In the genomic region with DNA sequence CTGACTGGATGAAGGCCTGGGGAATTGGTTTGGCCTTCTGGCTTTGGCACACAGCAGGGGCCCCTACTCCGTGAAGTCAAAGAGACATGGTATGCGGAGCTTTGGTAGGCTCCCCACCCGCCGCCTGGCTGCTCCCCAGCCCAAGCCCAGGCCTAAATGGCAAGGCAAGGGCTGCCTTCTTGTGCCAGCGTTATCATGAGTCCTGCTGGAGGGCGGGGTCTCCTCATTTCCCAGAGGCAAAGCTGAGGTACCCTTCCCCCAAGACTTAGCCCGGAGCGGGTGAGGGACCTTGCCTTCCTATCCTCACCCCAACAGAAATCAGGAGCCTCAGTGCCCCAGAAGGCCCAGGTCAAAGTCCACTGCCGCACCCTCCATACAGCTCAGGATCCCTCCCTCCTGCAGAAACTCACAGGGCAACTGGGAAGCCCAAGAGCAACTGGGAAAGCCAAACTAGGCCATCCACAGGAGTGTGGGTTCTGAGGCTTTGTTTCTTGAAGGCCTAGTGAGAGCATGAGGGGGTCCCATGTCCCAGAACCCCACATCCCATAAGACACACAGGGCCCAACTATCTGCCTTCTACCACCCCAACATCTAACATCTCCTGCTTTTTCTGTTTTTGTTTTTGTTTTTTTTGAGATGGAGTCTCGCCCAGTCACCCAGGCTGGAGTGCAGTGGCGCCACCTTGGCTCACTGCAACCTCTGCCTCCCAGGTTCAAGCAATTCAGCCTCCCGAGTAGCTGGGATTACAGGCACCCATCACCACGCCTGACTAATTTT, we compare ENCODE assay signal across 11 cellular contexts. TPM values are rescaled to one million over a fixed set of nuclear protein-coding genes. Genes with fewer than 3 reads are reported as not detected.
DNase-seq lines count a peak whose midpoint lies in the region; ATAC-seq and TF ChIP-seq lines count a peak whose summit lies in the region.
"Had no signal": no experiment of that assay in that cellular context is flagged by ENCODE, and none has a peak within 500 bp of the region (broad histone marks: within the 10 kb centered on the region; RNA-seq: fewer than 3 reads in every experiment).

No MANE protein-coding gene starts in this region.

- peaks cover 22% of the 10 kb centered on the region for H3K4me1 ChIP-seq in right cardiac atrium (ENCODE audit: control insufficient read depth, insufficient read depth, low read length)
- H3K4me1 ChIP-seq: foreskin keratinocyte had no signal

- no peak for TF ChIP-seq CTCF in activated B cell treated with CpG ODN at 0.5 μM for 24 hours (IDR thresholded peaks at IDR 0.05)

- peaks cover 25% of the 10 kb centered on the region for H3K36me3 Mint-ChIP-seq in T-helper 2 cell treated with Interferon-gamma antibody and Interleukin-4, amounts not matched to agents 5 μg/mL and 100 μg/mL, for 36 hours (ENCODE audit: low read depth)
- peaks cover 12% of the 10 kb centered on the region for H3K36me3 Mint-ChIP-seq in activated B cell treated with CpG ODN at 0.5 μM for 24 hours (ENCODE audit: low read depth)
- peaks cover 14% of the 10 kb centered on the region for H3K36me3 Mint-ChIP-seq in stimulated activated effector memory CD8-positive, alpha-beta T cell treated with anti-CD3 and anti-CD28 coated beads, Interleukin-12 subunit alpha, Interleukin-12 subunit beta, amount 100 ng/mL, for 72 hours

- H3K27me3 ChIP-seq in right cardiac atrium (ENCODE audit: control insufficient read depth, insufficient read depth) = no peaks in the 10 kb centered on the region
- H3K27me3 ChIP-seq: foreskin keratinocyte had no signal

- H3K27ac Mint-ChIP-seq in T-helper 2 cell treated with Interferon-gamma antibody and Interleukin-4, amounts not matched to agents 5 μg/mL and 100 μg/mL, for 36 hours = peak overlapping the region; percentile 88
- peak overlapping the region; percentile 90 for H3K27ac Mint-ChIP-seq in activated B cell treated with CpG ODN at 0.5 μM for 24 hours
- peak overlapping the region; percentile 99 for H3K27ac Mint-ChIP-seq in stimulated activated effector memory CD8-positive, alpha-beta T cell treated with anti-CD3 and anti-CD28 coated beads, Interleukin-12 subunit alpha, Interleukin-12 subunit beta, amount 100 ng/mL, for 72 hours

- POLR2A ChIA-PET in activated B cell treated with CpG ODN at 0.5 μM for 24 hours (lab: Charles Lee) = interaction anchor here (0.6 to 2.2 kb wide), 8 partner anchors 9 to 1354 kb away, joined by 3 to 22 read pairs (median 6); partner anchors contain the start of genes MIEN1, PGAP3, PNMT and WIPF2

- intact Hi-C loops in activated B cell treated with CpG ODN at 0.5 μM for 24 hours (cut with micrococcal nuclease) (no loop called here), right cardiac atrium (cut with DNase I) (loop anchor here in 1 of 4 donors (10.0 kb wide), 1 partner anchor 54 kb away; the partner anchor contains the start of gene PPP1R1B)

- H3K4me3 Mint-ChIP-seq in T-helper 2 cell treated with Interferon-gamma antibody and Interleukin-4, amounts not matched to agents 5 μg/mL and 100 μg/mL, for 36 hours = no peak overlapping the region
- H3K4me3 Mint-ChIP-seq in activated B cell treated with CpG ODN at 0.5 μM for 24 hours = peak overlapping the region; percentile 21
- peak overlapping the region; percentile 61 for H3K4me3 Mint-ChIP-seq in stimulated activated effector memory CD8-positive, alpha-beta T cell treated with anti-CD3 and anti-CD28 coated beads, Interleukin-12 subunit alpha, Interleukin-12 subunit beta, amount 100 ng/mL, for 72 hours

- CTCF ChIA-PET in activated B cell treated with CpG ODN at 0.5 μM for 24 hours (lab: Charles Lee) = interaction anchor here (1.0 to 2.2 kb wide), 6 partner anchors 8 to 57 kb away, joined by 3 to 11 read pairs (median 4); partner anchors contain the start of gene PNMT

- no peak overlapping the region for H3K4me3 ChIP-seq in right cardiac atrium (ENCODE audit: low read length)

- H3K9me3 Mint-ChIP-seq in T-helper 2 cell treated with Interferon-gamma antibody and Interleukin-4, amounts not matched to agents 5 μg/mL and 100 μg/mL, for 36 hours = no peaks in the 10 kb centered on the region
- no peaks in the 10 kb centered on the region for H3K9me3 Mint-ChIP-seq in activated B cell treated with CpG ODN at 0.5 μM for 24 hours
- no peaks in the 10 kb centered on the region for H3K9me3 Mint-ChIP-seq in stimulated activated effector memory CD8-positive, alpha-beta T cell treated with anti-CD3 and anti-CD28 coated beads, Interleukin-12 subunit alpha, Interleukin-12 subunit beta, amount 100 ng/mL, for 72 hours

- H3K4me1 Mint-ChIP-seq in T-helper 2 cell treated with Interferon-gamma antibody and Interleukin-4, amounts not matched to agents 5 μg/mL and 100 μg/mL, for 36 hours (ENCODE audit: low read depth) = peaks cover 46% of the 10 kb centered on the region
- peaks cover 75% of the 10 kb centered on the region for H3K4me1 Mint-ChIP-seq in activated B cell treated with CpG ODN at 0.5 μM for 24 hours
- peaks cover 71% of the 10 kb centered on the region for H3K4me1 Mint-ChIP-seq in stimulated activated effector memory CD8-positive, alpha-beta T cell treated with anti-CD3 and anti-CD28 coated beads, Interleukin-12 subunit alpha, Interleukin-12 subunit beta, amount 100 ng/mL, for 72 hours

- 79% methylated on average over 13 of the region's 13 CpGs for WGBS in right cardiac atrium

- DNase-seq in T-helper 2 cell treated with Interferon-gamma antibody and Interleukin-4, amounts not matched to agents 5 μg/mL and 100 μg/mL, for 36 hours (ENCODE audit: low spot score) = no peak
- DNase-seq in T-helper 2 cell (no peak), activated B cell treated with CpG ODN at 0.5 μM for 24 hours (no peak), right cardiac atrium (peak in 2 of 3 donors; percentile 34 to 55)
- DNase-seq in stimulated activated effector memory CD8-positive, alpha-beta T cell treated with anti-CD3 and anti-CD28 coated beads, Interleukin-12 subunit alpha, Interleukin-12 subunit beta, amount 100 ng/mL, for 72 hours (ENCODE audit: low spot score in 2 of 2) = no peak
- DNase-seq in stimulated activated CD8-positive, alpha-beta memory T cell treated with anti-CD3 and anti-CD28 coated beads, Interleukin-4, amount 100 ng/mL, for 48 hours = no peak
- DNase-seq: foreskin keratinocyte, NCI-H187 treated with DMSO at 0.1 percent for 48 hours, T1000 had no signal

- ATAC-seq in activated B cell treated with CpG ODN at 0.5 μM for 24 hours (ENCODE audit: low read depth) = no peak
- ATAC-seq in right cardiac atrium = no peak
- no peak for ATAC-seq in stimulated activated effector memory CD8-positive, alpha-beta T cell treated with anti-CD3 and anti-CD28 coated beads, Interleukin-12 subunit alpha, Interleukin-12 subunit beta, amount 100 ng/mL, for 72 hours
- no peak for ATAC-seq in GM18868 (IDR thresholded peaks at IDR 0.05; ENCODE audit: unreplicated experiment)
- ATAC-seq in HG02970 (IDR thresholded peaks at IDR 0.05; ENCODE audit: low FRiP score, unreplicated experiment) = no peak
- ATAC-seq: foreskin keratinocyte had no signal

- peak overlapping the region; percentile 84 for H3K27ac ChIP-seq in right cardiac atrium (ENCODE audit: low read length)
- H3K27ac ChIP-seq: foreskin keratinocyte had no signal

- H3K27me3 Mint-ChIP-seq in T-helper 2 cell treated with Interferon-gamma antibody and Interleukin-4, amounts not matched to agents 5 μg/mL and 100 μg/mL, for 36 hours (ENCODE audit: low read depth) = no peaks in the 10 kb centered on the region
- no peaks in the 10 kb centered on the region for H3K27me3 Mint-ChIP-seq in activated B cell treated with CpG ODN at 0.5 μM for 24 hours

- H3K9me3 ChIP-seq in right cardiac atrium (ENCODE audit: control insufficient read depth, low read length) = no peaks in the 10 kb centered on the region

RNA-seq across cellular contexts. Expression of gene PGAP3, which starts 9.3 kb away (rescaled TPM):
- total RNA-seq in activated B cell treated with CpG ODN at 0.5 μM for 24 hours = 19.0 and 24.0 TPM in 2 replicates
- total RNA-seq in right cardiac atrium = 10 to 100 TPM; 12.9 to 24.0 (median 15.2) TPM
- 13.6 TPM for polyA plus RNA-seq in right cardiac atrium

RNA-seq across cellular contexts. Expression of gene PNMT, which starts 10.3 kb away (rescaled TPM):
- total RNA-seq in activated B cell treated with CpG ODN at 0.5 μM for 24 hours (not detected in 2 replicates), right cardiac atrium (10 to 100 TPM; 18.1 to 39.6 (median 21.3) TPM)
- polyA plus RNA-seq in right cardiac atrium = 32.7 TPM
- total RNA-seq: foreskin keratinocyte had no signal

RNA-seq across cellular contexts. Expression of gene TCAP, which starts 13.4 kb away (rescaled TPM):
- total RNA-seq in activated B cell treated with CpG ODN at 0.5 μM for 24 hours (2.1 and 2.3 TPM in 2 replicates), right cardiac atrium (1,000 to 10,000 TPM; 2,357 to 4,356 (median 2,957) TPM)
- polyA plus RNA-seq in right cardiac atrium = 4,928 TPM

RNA-seq across cellular contexts. Expression of gene ERBB2, which starts 21.3 kb away (rescaled TPM):
- 4.4 and 7.1 TPM in 2 replicates for total RNA-seq in activated B cell treated with CpG ODN at 0.5 μM for 24 hours
- 100 to 1,000 TPM in 3 of 4 donors, 10 to 100 TPM in 1; 99.2 to 178 (median 114) TPM for total RNA-seq in right cardiac atrium
- polyA plus RNA-seq in right cardiac atrium = 56.4 TPM

RNA-seq across cellular contexts. Expression of gene STARD3, which starts 41.6 kb away (rescaled TPM):
- total RNA-seq in activated B cell treated with CpG ODN at 0.5 μM for 24 hours (51.8 and 58.2 TPM in 2 replicates), right cardiac atrium (10 to 100 TPM; 19.2 to 26.2 (median 22.9) TPM)
- polyA plus RNA-seq in right cardiac atrium = 22.7 TPM

Comparison
In these comparisons a context has a peak if more than half of its experiments do, and no peak if none do; other contexts are left out.
1. DNase-seq: peak in right cardiac atrium (2 of 3); none in T-helper 2 cell treated with Interferon-gamma antibody and Interleukin-4, amounts not matched to agents 5 μg/mL and 100 μg/mL, for 36 hours (single experiment), T-helper 2 cell (0 of 5), activated B cell treated with CpG ODN at 0.5 μM for 24 hours (single experiment), stimulated activated effector memory CD8-positive, alpha-beta T cell treated with anti-CD3 and anti-CD28 coated beads, Interleukin-12 subunit alpha, Interleukin-12 subunit beta, amount 100 ng/mL, for 72 hours (0 of 2) and stimulated activated CD8-positive, alpha-beta memory T cell treated with anti-CD3 and anti-CD28 coated beads, Interleukin-4, amount 100 ng/mL, for 48 hours (single experiment).
2. RNA of gene PNMT, which starts 10.3 kb away (total RNA-seq): 18.1 to 39.6 TPM in right cardiac atrium; not detected in activated B cell treated with CpG ODN at 0.5 μM for 24 hours; every median in the first group is over 10 times any median in the second.
3. RNA of gene TCAP, which starts 13.4 kb away (total RNA-seq): 2,357 to 4,356 TPM in right cardiac atrium; 2.1 to 2.3 TPM in activated B cell treated with CpG ODN at 0.5 μM for 24 hours; every median in the first group is over 100 times any median in the second.
4. Peak in every context shown above with its lines, with median percentiles within 50 percentile points of each other: H3K27ac Mint-ChIP-seq.